ENCODE assay signal across 1 cellular context in genomic region chr19:15467734-15468214, GRCh38.
TF ChIP-seq lines count a peak whose summit lies in the region.

No MANE protein-coding gene starts in this region.

TF ChIP-seq in GM12878, 131 proteins besides CTCF, POLR2A, EP300 and RAD21:
- TF ChIP-seq ETV6 (conservative IDR thresholded peaks at IDR 0.05 in 1 of 2, IDR thresholded peaks at IDR 0.05 in 1 of 2; ENCODE audit: borderline replicate concordance in 1 of 2, low read depth in 1 of 2) (peak in 1 of 2 experiments; percentile 80; a peak in 2 of 4 replicates), ZBTB4 (CRISPR knock-in tag; IDR thresholded peaks at IDR 0.05) (no peak)
